In genomic region chr13:111225810-111226546, GRCh38 we compare ENCODE assay signal across 1 cellular context.
TF ChIP-seq lines count a peak whose summit lies in the region.

No MANE protein-coding gene starts in this region.

TF ChIP-seq in GM23338, 12 proteins besides CTCF, POLR2A, EP300 and RAD21 (continued from another document):
- TF ChIP-seq, protein P1, sequence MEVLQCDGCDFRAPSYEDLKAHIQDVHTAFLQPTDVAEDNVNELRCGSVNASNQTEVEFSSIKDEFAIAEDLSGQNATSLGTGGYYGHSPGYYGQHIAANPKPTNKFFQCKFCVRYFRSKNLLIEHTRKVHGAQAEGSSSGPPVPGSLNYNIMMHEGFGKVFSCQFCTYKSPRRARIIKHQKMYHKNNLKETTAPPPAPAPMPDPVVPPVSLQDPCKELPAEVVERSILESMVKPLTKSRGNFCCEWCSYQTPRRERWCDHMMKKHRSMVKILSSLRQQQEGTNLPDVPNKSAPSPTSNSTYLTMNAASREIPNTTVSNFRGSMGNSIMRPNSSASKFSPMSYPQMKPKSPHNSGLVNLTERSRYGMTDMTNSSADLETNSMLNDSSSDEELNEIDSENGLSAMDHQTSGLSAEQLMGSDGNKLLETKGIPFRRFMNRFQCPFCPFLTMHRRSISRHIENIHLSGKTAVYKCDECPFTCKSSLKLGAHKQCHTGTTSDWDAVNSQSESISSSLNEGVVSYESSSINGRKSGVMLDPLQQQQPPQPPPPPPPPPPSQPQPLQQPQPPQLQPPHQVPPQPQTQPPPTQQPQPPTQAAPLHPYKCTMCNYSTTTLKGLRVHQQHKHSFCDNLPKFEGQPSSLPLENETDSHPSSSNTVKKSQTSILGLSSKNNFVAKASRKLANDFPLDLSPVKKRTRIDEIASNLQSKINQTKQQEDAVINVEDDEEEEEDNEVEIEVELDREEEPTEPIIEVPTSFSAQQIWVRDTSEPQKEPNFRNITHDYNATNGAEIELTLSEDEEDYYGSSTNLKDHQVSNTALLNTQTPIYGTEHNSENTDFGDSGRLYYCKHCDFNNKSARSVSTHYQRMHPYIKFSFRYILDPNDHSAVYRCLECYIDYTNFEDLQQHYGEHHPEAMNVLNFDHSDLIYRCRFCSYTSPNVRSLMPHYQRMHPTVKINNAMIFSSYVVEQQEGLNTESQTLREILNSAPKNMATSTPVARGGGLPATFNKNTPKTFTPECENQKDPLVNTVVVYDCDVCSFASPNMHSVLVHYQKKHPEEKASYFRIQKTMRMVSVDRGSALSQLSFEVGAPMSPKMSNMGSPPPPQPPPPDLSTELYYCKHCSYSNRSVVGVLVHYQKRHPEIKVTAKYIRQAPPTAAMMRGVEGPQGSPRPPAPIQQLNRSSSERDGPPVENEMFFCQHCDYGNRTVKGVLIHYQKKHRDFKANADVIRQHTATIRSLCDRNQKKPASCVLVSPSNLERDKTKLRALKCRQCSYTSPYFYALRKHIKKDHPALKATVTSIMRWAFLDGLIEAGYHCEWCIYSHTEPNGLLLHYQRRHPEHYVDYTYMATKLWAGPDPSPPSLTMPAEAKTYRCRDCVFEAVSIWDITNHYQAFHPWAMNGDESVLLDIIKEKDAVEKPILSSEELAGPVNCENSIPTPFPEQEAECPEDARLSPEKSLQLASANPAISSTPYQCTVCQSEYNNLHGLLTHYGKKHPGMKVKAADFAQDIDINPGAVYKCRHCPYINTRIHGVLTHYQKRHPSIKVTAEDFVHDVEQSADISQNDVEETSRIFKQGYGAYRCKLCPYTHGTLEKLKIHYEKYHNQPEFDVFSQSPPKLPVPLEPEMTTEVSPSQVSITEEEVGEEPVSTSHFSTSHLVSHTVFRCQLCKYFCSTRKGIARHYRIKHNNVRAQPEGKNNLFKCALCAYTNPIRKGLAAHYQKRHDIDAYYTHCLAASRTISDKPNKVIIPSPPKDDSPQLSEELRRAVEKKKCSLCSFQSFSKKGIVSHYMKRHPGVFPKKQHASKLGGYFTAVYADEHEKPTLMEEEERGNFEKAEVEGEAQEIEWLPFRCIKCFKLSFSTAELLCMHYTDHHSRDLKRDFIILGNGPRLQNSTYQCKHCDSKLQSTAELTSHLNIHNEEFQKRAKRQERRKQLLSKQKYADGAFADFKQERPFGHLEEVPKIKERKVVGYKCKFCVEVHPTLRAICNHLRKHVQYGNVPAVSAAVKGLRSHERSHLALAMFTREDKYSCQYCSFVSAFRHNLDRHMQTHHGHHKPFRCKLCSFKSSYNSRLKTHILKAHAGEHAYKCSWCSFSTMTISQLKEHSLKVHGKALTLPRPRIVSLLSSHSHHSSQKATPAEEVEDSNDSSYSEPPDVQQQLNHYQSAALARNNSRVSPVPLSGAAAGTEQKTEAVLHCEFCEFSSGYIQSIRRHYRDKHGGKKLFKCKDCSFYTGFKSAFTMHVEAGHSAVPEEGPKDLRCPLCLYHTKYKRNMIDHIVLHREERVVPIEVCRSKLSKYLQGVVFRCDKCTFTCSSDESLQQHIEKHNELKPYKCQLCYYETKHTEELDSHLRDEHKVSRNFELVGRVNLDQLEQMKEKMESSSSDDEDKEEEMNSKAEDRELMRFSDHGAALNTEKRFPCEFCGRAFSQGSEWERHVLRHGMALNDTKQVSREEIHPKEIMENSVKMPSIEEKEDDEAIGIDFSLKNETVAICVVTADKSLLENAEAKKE (CRISPR knock-in tag; IDR thresholded peaks at IDR 0.05): no peak
- TF ChIP-seq EZH2 (IDR thresholded peaks at IDR 0.05; ENCODE audit: low read depth, unreplicated experiment): no peak
- TF ChIP-seq JUNB (IDR thresholded peaks at IDR 0.05; ENCODE audit: unreplicated experiment): no peak
- no peak for TF ChIP-seq ZNF331 (CRISPR knock-in tag; IDR thresholded peaks at IDR 0.05; ENCODE audit: low read depth)
- TF ChIP-seq ZNF114 (CRISPR knock-in tag; IDR thresholded peaks at IDR 0.05): no peak
- TF ChIP-seq, protein P2, sequence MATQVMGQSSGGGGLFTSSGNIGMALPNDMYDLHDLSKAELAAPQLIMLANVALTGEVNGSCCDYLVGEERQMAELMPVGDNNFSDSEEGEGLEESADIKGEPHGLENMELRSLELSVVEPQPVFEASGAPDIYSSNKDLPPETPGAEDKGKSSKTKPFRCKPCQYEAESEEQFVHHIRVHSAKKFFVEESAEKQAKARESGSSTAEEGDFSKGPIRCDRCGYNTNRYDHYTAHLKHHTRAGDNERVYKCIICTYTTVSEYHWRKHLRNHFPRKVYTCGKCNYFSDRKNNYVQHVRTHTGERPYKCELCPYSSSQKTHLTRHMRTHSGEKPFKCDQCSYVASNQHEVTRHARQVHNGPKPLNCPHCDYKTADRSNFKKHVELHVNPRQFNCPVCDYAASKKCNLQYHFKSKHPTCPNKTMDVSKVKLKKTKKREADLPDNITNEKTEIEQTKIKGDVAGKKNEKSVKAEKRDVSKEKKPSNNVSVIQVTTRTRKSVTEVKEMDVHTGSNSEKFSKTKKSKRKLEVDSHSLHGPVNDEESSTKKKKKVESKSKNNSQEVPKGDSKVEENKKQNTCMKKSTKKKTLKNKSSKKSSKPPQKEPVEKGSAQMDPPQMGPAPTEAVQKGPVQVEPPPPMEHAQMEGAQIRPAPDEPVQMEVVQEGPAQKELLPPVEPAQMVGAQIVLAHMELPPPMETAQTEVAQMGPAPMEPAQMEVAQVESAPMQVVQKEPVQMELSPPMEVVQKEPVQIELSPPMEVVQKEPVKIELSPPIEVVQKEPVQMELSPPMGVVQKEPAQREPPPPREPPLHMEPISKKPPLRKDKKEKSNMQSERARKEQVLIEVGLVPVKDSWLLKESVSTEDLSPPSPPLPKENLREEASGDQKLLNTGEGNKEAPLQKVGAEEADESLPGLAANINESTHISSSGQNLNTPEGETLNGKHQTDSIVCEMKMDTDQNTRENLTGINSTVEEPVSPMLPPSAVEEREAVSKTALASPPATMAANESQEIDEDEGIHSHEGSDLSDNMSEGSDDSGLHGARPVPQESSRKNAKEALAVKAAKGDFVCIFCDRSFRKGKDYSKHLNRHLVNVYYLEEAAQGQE (IDR thresholded peaks at IDR 0.05; ENCODE audit: unreplicated experiment): no peak
- no peak for TF ChIP-seq STAT1 (IDR thresholded peaks at IDR 0.05; ENCODE audit: unreplicated experiment)
- no peak for TF ChIP-seq EZH2phosphoT487 (IDR thresholded peaks at IDR 0.05; ENCODE audit: unreplicated experiment)
- no peak for TF ChIP-seq ETS1 (IDR thresholded peaks at IDR 0.05)
- no peak for TF ChIP-seq CREB1 (CRISPR knock-in tag; IDR thresholded peaks at IDR 0.05; ENCODE audit: low read depth)
